ENCODE assay signal across 23 cellular contexts in the genomic region with DNA sequence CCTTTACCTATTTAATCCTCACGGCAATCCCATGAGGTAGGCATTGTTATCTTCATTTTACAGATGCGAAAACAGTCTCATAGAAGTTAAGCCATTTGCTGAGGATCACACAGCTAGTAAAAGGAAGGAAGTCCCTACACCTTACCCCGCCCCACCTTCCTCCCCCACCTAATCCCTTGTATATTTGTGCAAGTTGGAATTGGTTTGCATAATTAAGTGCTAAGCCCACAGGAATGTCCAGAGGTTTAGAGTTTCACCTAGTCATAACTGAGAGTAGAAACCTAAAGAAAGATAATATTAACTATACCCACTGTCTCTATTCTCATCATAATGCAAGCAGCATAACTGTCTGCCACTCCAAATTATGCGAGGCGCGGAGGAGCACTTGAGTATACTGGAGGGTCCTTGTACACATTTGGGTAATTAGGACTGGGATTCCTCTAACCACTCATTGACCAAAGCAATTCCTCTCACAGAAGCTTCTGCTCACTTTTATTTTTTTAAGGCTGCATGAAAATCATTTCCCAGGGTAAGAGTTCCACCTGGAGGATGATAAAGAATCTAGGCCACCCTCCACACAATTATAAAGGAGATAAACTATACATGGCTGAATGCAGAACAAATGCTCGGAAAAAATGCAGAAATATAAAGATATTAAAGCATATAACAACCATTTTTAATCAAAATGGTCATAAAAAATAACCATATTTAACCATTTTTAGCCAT.
DNase-seq lines count a peak whose midpoint lies in the region; ATAC-seq and TF ChIP-seq lines count a peak whose summit lies in the region.
"Had no signal": no experiment of that assay in that cellular context is flagged by ENCODE, and none has a peak within 500 bp of the region (broad histone marks: within the 10 kb centered on the region; RNA-seq: fewer than 3 reads in every experiment).

No MANE protein-coding gene starts in this region.

- no peaks in the 10 kb centered on the region; the same call in 1 of the 2 replicates for H3K27me3 ChIP-seq in OCI-LY3 (ENCODE audit: low read depth, low read length)
- no peaks in the 10 kb centered on the region for H3K27me3 ChIP-seq in tibial artery
- no peaks in the 10 kb centered on the region for H3K27me3 ChIP-seq in heart right ventricle
- H3K27me3 ChIP-seq: ovary had no signal

- DNase-seq in DMS79 (lab: John Stamatoyannopoulos, UW) (peak; percentile 64), NCI-H1105 (lab: John Stamatoyannopoulos, UW) (peak; percentile 85), left kidney (ENCODE audit: low read depth, low spot score) (peak; percentile 17), tibial artery (no peak), heart right ventricle (no peak), glutamatergic neuron (no peak)
- DNase-seq in activated T-helper 1 cell treated with anti-CD3 and anti-CD28 coated beads, Interleukin-12 subunit alpha, Interleukin-12 subunit beta, Interleukin-2, Interleukin-4 antibody, amounts not matched to agents 30 ng/mL and 10 ng/mL and 1 ng/mL, durations not matched to agents 14 hours and 24 hours and 36 hours (ENCODE audit: low spot score), result no peak
- DNase-seq: activated B cell treated with CpG ODN at 0.5 μM for 24 hours; activated CD4-positive, alpha-beta memory T cell treated with anti-CD3 and anti-CD28 coated beads for 36 hours; activated gamma-delta T cell; CD8-positive, alpha-beta T cell; DND-41; HFFc6; KG1; naive thymus-derived CD8-positive, alpha-beta T cell; ovary; stimulated activated CD4-positive, alpha-beta T cell treated with anti-CD3 and anti-CD28 coated beads, Interleukin-4, amount 100 ng/mL, for 24 hours; stimulated activated naive CD4-positive, alpha-beta T cell treated with Interleukin-2 at 50 U/mL for 16 hours had no signal

- TF ChIP-seq CTCF in OCI-LY3 (IDR thresholded peaks at IDR 0.05; ENCODE audit: low read depth, low read length) (peak; percentile 21; the same call in 1 of the 2 replicates), tibial artery (IDR thresholded peaks at IDR 0.05) (no peak), heart right ventricle (IDR thresholded peaks at IDR 0.05) (no peak), glutamatergic neuron (IDR thresholded peaks at IDR 0.05; ENCODE audit: partially characterized antibody, unreplicated experiment) (no peak)

- no peak overlapping the region for H3K4me2 ChIP-seq in OCI-LY3 (ENCODE audit: low read length)

- H3K79me2 ChIP-seq in OCI-LY3 (ENCODE audit: low read length), result no peaks in the 10 kb centered on the region

- H2AFZ ChIP-seq in OCI-LY3 (ENCODE audit: low read depth, low read length), result no peak overlapping the region

- H3K27me3 Mint-ChIP-seq in activated T-helper 1 cell treated with anti-CD3 and anti-CD28 coated beads, Interleukin-12 subunit alpha, Interleukin-12 subunit beta, Interleukin-2, Interleukin-4 antibody, amounts not matched to agents 30 ng/mL and 10 ng/mL and 1 ng/mL, durations not matched to agents 14 hours and 24 hours and 36 hours (ENCODE audit: insufficient read depth), result peaks cover 1% of the 10 kb centered on the region
- H3K27me3 Mint-ChIP-seq in glutamatergic neuron (ENCODE audit: unreplicated experiment), result no peaks in the 10 kb centered on the region
- H3K27me3 Mint-ChIP-seq: activated CD4-positive, alpha-beta memory T cell treated with anti-CD3 and anti-CD28 coated beads for 36 hours had no signal

- intact Hi-C loops in tibial artery (cut with DNase I; ENCODE audit: low total_unique reads), result no loop called here
- intact Hi-C loops in heart right ventricle (cut with DNase I), result no loop called here
- intact Hi-C loops in activated T-helper 1 cell treated with anti-CD3 and anti-CD28 coated beads, Interleukin-12 subunit alpha, Interleukin-12 subunit beta, Interleukin-2, Interleukin-4 antibody, amounts not matched to agents 30 ng/mL and 10 ng/mL and 1 ng/mL, durations not matched to agents 14 hours and 24 hours and 36 hours (cut with micrococcal nuclease), result no loop called here

- H3K9ac ChIP-seq in OCI-LY3 (ENCODE audit: low read length), result no peak overlapping the region

- no peaks in the 10 kb centered on the region for H3K4me1 ChIP-seq in OCI-LY3 (ENCODE audit: low read length)
- no peaks in the 10 kb centered on the region for H3K4me1 ChIP-seq in tibial artery
- H3K4me1 ChIP-seq in heart right ventricle, result no peaks in the 10 kb centered on the region
- H3K4me1 ChIP-seq: right atrium auricular region had no signal

- H3K27ac ChIP-seq in OCI-LY3 (ENCODE audit: low read length) (no peak overlapping the region), tibial artery (no peak overlapping the region), heart right ventricle (no peak overlapping the region)
- H3K27ac ChIP-seq: coronary artery, ovary, right atrium auricular region, thoracic aorta had no signal

- ATAC-seq in heart right ventricle, result no peak
- ATAC-seq: CD8-positive, alpha-beta T cell; naive thymus-derived CD8-positive, alpha-beta T cell had no signal

- no peaks in the 10 kb centered on the region for H3K4me1 Mint-ChIP-seq in activated T-helper 1 cell treated with anti-CD3 and anti-CD28 coated beads, Interleukin-12 subunit alpha, Interleukin-12 subunit beta, Interleukin-2, Interleukin-4 antibody, amounts not matched to agents 30 ng/mL and 10 ng/mL and 1 ng/mL, durations not matched to agents 14 hours and 24 hours and 36 hours (ENCODE audit: low read depth)
- H3K4me1 Mint-ChIP-seq in glutamatergic neuron (ENCODE audit: low read depth, unreplicated experiment), result peaks cover 9% of the 10 kb centered on the region
- H3K4me1 Mint-ChIP-seq: activated B cell treated with CpG ODN at 0.5 μM for 24 hours; naive thymus-derived CD8-positive, alpha-beta T cell had no signal

- H3K9me3 Mint-ChIP-seq in activated T-helper 1 cell treated with anti-CD3 and anti-CD28 coated beads, Interleukin-12 subunit alpha, Interleukin-12 subunit beta, Interleukin-2, Interleukin-4 antibody, amounts not matched to agents 30 ng/mL and 10 ng/mL and 1 ng/mL, durations not matched to agents 14 hours and 24 hours and 36 hours, result no peaks in the 10 kb centered on the region
- H3K9me3 Mint-ChIP-seq in glutamatergic neuron (ENCODE audit: unreplicated experiment), result no peaks in the 10 kb centered on the region
- H3K9me3 Mint-ChIP-seq: activated B cell treated with CpG ODN at 0.5 μM for 24 hours; activated CD4-positive, alpha-beta memory T cell treated with anti-CD3 and anti-CD28 coated beads for 36 hours; T-helper 2 cell treated with Interferon-gamma antibody and Interleukin-4, amounts not matched to agents 5 μg/mL and 100 μg/mL, for 36 hours had no signal

- WGBS in heart right ventricle, 2 donors, result 68 to 76% methylated on average over 7 of the region's 7 CpGs

- H3K36me3 Mint-ChIP-seq in activated T-helper 1 cell treated with anti-CD3 and anti-CD28 coated beads, Interleukin-12 subunit alpha, Interleukin-12 subunit beta, Interleukin-2, Interleukin-4 antibody, amounts not matched to agents 30 ng/mL and 10 ng/mL and 1 ng/mL, durations not matched to agents 14 hours and 24 hours and 36 hours (ENCODE audit: low read depth), result no peaks in the 10 kb centered on the region
- H3K36me3 Mint-ChIP-seq in glutamatergic neuron (ENCODE audit: unreplicated experiment), result no peaks in the 10 kb centered on the region
- H3K36me3 Mint-ChIP-seq: activated CD4-positive, alpha-beta memory T cell treated with anti-CD3 and anti-CD28 coated beads for 36 hours; CD8-positive, alpha-beta T cell; naive thymus-derived CD8-positive, alpha-beta T cell had no signal

- no peaks in the 10 kb centered on the region for H4K20me1 ChIP-seq in OCI-LY3 (ENCODE audit: insufficient read depth, low read length)

- H3K4me3 Mint-ChIP-seq in activated T-helper 1 cell treated with anti-CD3 and anti-CD28 coated beads, Interleukin-12 subunit alpha, Interleukin-12 subunit beta, Interleukin-2, Interleukin-4 antibody, amounts not matched to agents 30 ng/mL and 10 ng/mL and 1 ng/mL, durations not matched to agents 14 hours and 24 hours and 36 hours, result no peak overlapping the region
- no peak overlapping the region for H3K4me3 Mint-ChIP-seq in glutamatergic neuron (ENCODE audit: unreplicated experiment)
- H3K4me3 Mint-ChIP-seq: activated B cell treated with CpG ODN at 0.5 μM for 24 hours; activated CD4-positive, alpha-beta memory T cell treated with anti-CD3 and anti-CD28 coated beads for 36 hours; CD8-positive, alpha-beta T cell; HFFc6; naive thymus-derived CD8-positive, alpha-beta T cell; T-helper 2 cell treated with Interferon-gamma antibody and Interleukin-4, amounts not matched to agents 5 μg/mL and 100 μg/mL, for 36 hours had no signal

- H3K9me3 ChIP-seq in OCI-LY3 (ENCODE audit: insufficient read depth, low read length) (no peaks in the 10 kb centered on the region), tibial artery (no peaks in the 10 kb centered on the region), heart right ventricle (peaks cover 0 to 6% (median 0%) of the 10 kb centered on the region in 11 donors)
- H3K9me3 ChIP-seq: ovary, right atrium auricular region, thoracic aorta had no signal

- H3K4me3 ChIP-seq in OCI-LY3 (ENCODE audit: low read length), result no peak overlapping the region
- no peak overlapping the region for H3K4me3 ChIP-seq in tibial artery
- H3K4me3 ChIP-seq in heart right ventricle, result no peak overlapping the region
- H3K4me3 ChIP-seq: coronary artery, ovary, right atrium auricular region, thoracic aorta had no signal

- H3K36me3 ChIP-seq in OCI-LY3 (replicated peaks; ENCODE audit: low read depth, low read length) (no peaks in the 10 kb centered on the region), tibial artery (no peaks in the 10 kb centered on the region), heart right ventricle (no peaks in the 10 kb centered on the region)
- H3K36me3 ChIP-seq: ovary, right atrium auricular region, thoracic aorta had no signal

- no peak overlapping the region for H3K27ac Mint-ChIP-seq in activated T-helper 1 cell treated with anti-CD3 and anti-CD28 coated beads, Interleukin-12 subunit alpha, Interleukin-12 subunit beta, Interleukin-2, Interleukin-4 antibody, amounts not matched to agents 30 ng/mL and 10 ng/mL and 1 ng/mL, durations not matched to agents 14 hours and 24 hours and 36 hours
- H3K27ac Mint-ChIP-seq in glutamatergic neuron (ENCODE audit: unreplicated experiment), result no peak overlapping the region
- H3K27ac Mint-ChIP-seq: activated B cell treated with CpG ODN at 0.5 μM for 24 hours; activated CD4-positive, alpha-beta memory T cell treated with anti-CD3 and anti-CD28 coated beads for 36 hours; CD8-positive, alpha-beta T cell; HFFc6; naive thymus-derived CD8-positive, alpha-beta T cell; T-helper 2 cell treated with Interferon-gamma antibody and Interleukin-4, amounts not matched to agents 5 μg/mL and 100 μg/mL, for 36 hours had no signal

Comparison
In these comparisons a context has a peak if more than half of its experiments do, and no peak if none do; other contexts are left out.
1. DNase-seq: peak in DMS79 (single experiment), NCI-H1105 (single experiment) and left kidney (single experiment); none in tibial artery (0 of 2), heart right ventricle (0 of 2), activated T-helper 1 cell treated with anti-CD3 and anti-CD28 coated beads, Interleukin-12 subunit alpha, Interleukin-12 subunit beta, Interleukin-2, Interleukin-4 antibody, amounts not matched to agents 30 ng/mL and 10 ng/mL and 1 ng/mL, durations not matched to agents 14 hours and 24 hours and 36 hours (single experiment) and glutamatergic neuron (single experiment).